25 cellular contexts compared by ENCODE assay signal in the genomic region with DNA sequence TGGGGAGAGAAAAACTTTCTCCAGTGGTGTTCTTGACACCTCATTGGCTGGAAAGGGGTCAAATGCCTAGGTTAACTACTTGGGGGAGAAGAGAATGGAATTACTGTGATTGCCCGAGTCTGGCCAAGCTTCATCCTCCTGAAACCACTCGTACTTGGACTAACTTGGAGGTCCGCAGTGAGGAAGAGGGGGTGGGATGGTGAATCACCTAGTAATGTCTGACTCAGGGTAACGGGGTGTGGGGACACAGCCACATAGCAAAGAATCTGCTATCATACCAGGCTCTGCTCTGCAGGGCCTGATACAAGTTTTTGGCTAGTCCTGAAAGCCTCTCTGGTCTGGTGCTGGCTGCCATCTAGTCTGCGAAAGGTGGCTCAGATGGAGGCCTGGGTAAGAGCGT.
A peak's percentile ranks its signal among the peaks of the same experiment; 100 is the strongest.
DNase-seq lines count a peak whose midpoint lies in the region; ATAC-seq and TF ChIP-seq lines count a peak whose summit lies in the region.
"Had no signal": no experiment of that assay in that cellular context is flagged by ENCODE, and none has a peak within 500 bp of the region (broad histone marks: within the 10 kb centered on the region; RNA-seq: fewer than 3 reads in every experiment).

No MANE protein-coding gene starts in this region.

- no peak overlapping the region for H3K4me3 Mint-ChIP-seq in CD8-positive, alpha-beta memory T cell
- H3K4me3 Mint-ChIP-seq: activated naive CD4-positive, alpha-beta T cell treated with anti-CD3 and anti-CD28 coated beads for 36 hours; B cell; mesothelial cell of epicardium; naive thymus-derived CD8-positive, alpha-beta T cell; stimulated activated memory B cell treated with anti-CD40 and anti-IgM and Interleukin-4, amounts not matched to agents 10 μg/mL and 1 μg/mL and 100 μg/mL, for 72 hours had no signal

- no peaks in the 10 kb centered on the region for H3K27me3 ChIP-seq in CD8-positive, alpha-beta memory T cell (ENCODE audit: insufficient read depth, low read length, poor library complexity, severe bottlenecking)
- H3K27me3 ChIP-seq: vagina had no signal

- peaks cover 19 to 36% of the 10 kb centered on the region in 2 donors for H3K27me3 Mint-ChIP-seq in CD8-positive, alpha-beta memory T cell

- no peaks in the 10 kb centered on the region for H3K36me3 Mint-ChIP-seq in CD8-positive, alpha-beta memory T cell
- H3K36me3 Mint-ChIP-seq: mesothelial cell of epicardium; naive thymus-derived CD8-positive, alpha-beta T cell; stimulated activated memory B cell treated with anti-CD40 and anti-IgM and Interleukin-4, amounts not matched to agents 10 μg/mL and 1 μg/mL and 100 μg/mL, for 72 hours had no signal

- no peaks in the 10 kb centered on the region for H3K9me3 ChIP-seq in CD8-positive, alpha-beta memory T cell (ENCODE audit: low read length)
- H3K9me3 ChIP-seq: left ventricle myocardium inferior, thoracic aorta, vagina had no signal

- no peak overlapping the region for H3K27ac Mint-ChIP-seq in CD8-positive, alpha-beta memory T cell
- H3K27ac Mint-ChIP-seq: activated naive CD4-positive, alpha-beta T cell treated with anti-CD3 and anti-CD28 coated beads for 36 hours; B cell; mesothelial cell of epicardium; naive thymus-derived CD8-positive, alpha-beta T cell; stimulated activated memory B cell treated with anti-CD40 and anti-IgM and Interleukin-4, amounts not matched to agents 10 μg/mL and 1 μg/mL and 100 μg/mL, for 72 hours had no signal

- ATAC-seq in HG02973 (IDR thresholded peaks at IDR 0.05; ENCODE audit: unreplicated experiment): no peak
- ATAC-seq: naive thymus-derived CD8-positive, alpha-beta T cell; stimulated activated memory B cell treated with anti-CD40 and anti-IgM and Interleukin-4, amounts not matched to agents 10 μg/mL and 1 μg/mL and 100 μg/mL, for 72 hours had no signal

- POLR2A ChIA-PET in CD8-positive, alpha-beta memory T cell (lab: Charles Lee): no interaction called here

- CTCF ChIA-PET in CD8-positive, alpha-beta memory T cell (lab: Charles Lee): no interaction called here

- H3K4me3 ChIP-seq in fibroblast of the aortic adventitia (ENCODE audit: low read depth, low read length): no peak overlapping the region
- H3K4me3 ChIP-seq in CD8-positive, alpha-beta memory T cell (ENCODE audit: low read length): no peak overlapping the region
- H3K4me3 ChIP-seq: left ventricle myocardium inferior, thoracic aorta, vagina had no signal

- no peaks in the 10 kb centered on the region for H3K36me3 ChIP-seq in CD8-positive, alpha-beta memory T cell (ENCODE audit: insufficient read depth, low read length)
- H3K36me3 ChIP-seq: left ventricle myocardium inferior, thoracic aorta, vagina had no signal

- DNase-seq in ELR (ENCODE audit: low read depth) (peak; percentile 84), RPMI7951 (ENCODE audit: low read depth) (peak; percentile 8), fibroblast of the aortic adventitia (ENCODE audit: low read depth) (peak; percentile 44), pons (ENCODE audit: low spot score) (no peak), T-helper 1 cell (no peak)
- no peak for DNase-seq in CD8-positive, alpha-beta memory T cell
- DNase-seq: activated CD4-positive, alpha-beta T cell treated with anti-CD3 and anti-CD28 coated beads, Interleukin-2, amount 50 U/mL, for 1 hour; activated naive CD4-positive, alpha-beta T cell treated with anti-CD3 and anti-CD28 coated beads for 36 hours; anterior cingulate cortex; foreskin melanocyte; hippocampal formation; left ventricle myocardium inferior; naive thymus-derived CD8-positive, alpha-beta T cell; NCI-H1105; NCI-H2029 treated with DMSO at 0.1 percent for 48 hours; NCI-H345; NCI-H774; stimulated activated CD4-positive, alpha-beta T cell treated with anti-CD3 and anti-CD28 coated beads, Interleukin-4, amount 100 ng/mL, for 1 hour had no signal

- TF ChIP-seq CTCF in fibroblast of the aortic adventitia (IDR thresholded peaks at IDR 0.05; ENCODE audit: insufficient read depth, low read length): no peak

- no peaks in the 10 kb centered on the region for H3K4me1 ChIP-seq in CD8-positive, alpha-beta memory T cell (ENCODE audit: insufficient read depth, low read length)
- H3K4me1 ChIP-seq: left ventricle myocardium inferior, vagina had no signal

- H3K9me3 Mint-ChIP-seq in CD8-positive, alpha-beta memory T cell: no peaks in the 10 kb centered on the region
- H3K9me3 Mint-ChIP-seq: activated naive CD4-positive, alpha-beta T cell treated with anti-CD3 and anti-CD28 coated beads for 36 hours; mesothelial cell of epicardium; stimulated activated memory B cell treated with anti-CD40 and anti-IgM and Interleukin-4, amounts not matched to agents 10 μg/mL and 1 μg/mL and 100 μg/mL, for 72 hours had no signal

- no peaks in the 10 kb centered on the region for H3K4me1 Mint-ChIP-seq in CD8-positive, alpha-beta memory T cell
- H3K4me1 Mint-ChIP-seq: B cell; mesothelial cell of epicardium; naive thymus-derived CD8-positive, alpha-beta T cell; stimulated activated memory B cell treated with anti-CD40 and anti-IgM and Interleukin-4, amounts not matched to agents 10 μg/mL and 1 μg/mL and 100 μg/mL, for 72 hours had no signal

- H3K27ac ChIP-seq in CD8-positive, alpha-beta memory T cell (ENCODE audit: low read depth, low read length): no peak overlapping the region
- H3K27ac ChIP-seq: HL-60, left ventricle myocardium inferior, thoracic aorta, vagina had no signal

Comparison
In these comparisons a context has a peak if more than half of its experiments do, and no peak if none do; other contexts are left out.
1. DNase-seq: peak in ELR (single experiment), RPMI7951 (single experiment) and fibroblast of the aortic adventitia (single experiment); none in pons (single experiment), T-helper 1 cell (0 of 5) and CD8-positive, alpha-beta memory T cell (0 of 5).